ENCODE assay signal across 20 cellular contexts in the genomic region with DNA sequence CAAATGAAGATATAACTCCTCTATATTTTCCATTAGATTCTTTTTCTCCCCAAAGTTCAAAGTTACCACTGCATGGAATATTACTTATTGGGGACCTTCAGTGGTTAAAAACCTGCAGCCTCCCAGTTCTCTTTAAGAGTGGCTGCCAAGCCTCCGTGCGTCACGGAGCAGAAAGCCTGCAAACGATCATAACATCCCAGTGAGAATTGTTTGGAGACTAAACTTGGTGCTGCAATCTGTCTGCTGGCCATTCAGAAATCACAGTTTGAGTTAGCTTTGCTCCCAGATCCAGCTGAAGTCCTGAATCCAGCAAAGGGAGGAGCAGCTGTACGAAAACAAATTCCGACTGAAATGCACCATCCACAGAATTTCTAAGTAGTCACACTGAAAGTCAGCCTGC.
A peak's percentile ranks its signal among the peaks of the same experiment; 100 is the strongest.
DNase-seq lines count a peak whose midpoint lies in the region; ATAC-seq and TF ChIP-seq lines count a peak whose summit lies in the region.
"Had no signal": no experiment of that assay in that cellular context is flagged by ENCODE, and none has a peak within 500 bp of the region (broad histone marks: within the 10 kb centered on the region; RNA-seq: fewer than 3 reads in every experiment).

No MANE protein-coding gene starts in this region.

- TF ChIP-seq CTCF in gastroesophageal sphincter (IDR thresholded peaks at IDR 0.05), result no peak
- no peak for TF ChIP-seq CTCF in transverse colon (IDR thresholded peaks at IDR 0.05)
- TF ChIP-seq CTCF in MCF 10A (IDR thresholded peaks at IDR 0.05; ENCODE audit: unreplicated experiment), result no peak

- H3K9me3 Mint-ChIP-seq in MCF 10A (ENCODE audit: unreplicated experiment), result peaks cover 7% of the 10 kb centered on the region
- H3K9me3 Mint-ChIP-seq: activated CD4-positive, alpha-beta memory T cell treated with anti-CD3 and anti-CD28 coated beads, Interleukin-2, amount 10 ng/mL, durations not matched to agents 7 days and 5 days had no signal

- ATAC-seq in gastroesophageal sphincter (peak; percentile 83), HG03039 (IDR thresholded peaks at IDR 0.05; ENCODE audit: unreplicated experiment) (no peak), GM18873 (IDR thresholded peaks at IDR 0.05; ENCODE audit: low FRiP score, unreplicated experiment) (no peak)
- ATAC-seq: SK-N-SH treated with all-trans-retinoic acid at 6 μM for 48 hours had no signal

- in situ Hi-C loops in transverse colon (cut with MboI; ENCODE audit: low pct_ligation_motif_present in 1 of 4, low pct_unique_long_range_greater_than_20kb in 1 of 4, low sequenced_read_pairs in 3 of 4), result loop anchor here in 1 of 4 donors (25.0 kb wide), 1 partner anchor 511 kb away; the partner anchor contains the start of gene MPC1

- CTCF ChIA-PET in MCF 10A (lab: Yijun Ruan, JAX), result interaction anchor here (1.5 kb wide), 1 partner anchor 230 kb away, joined by 3 read pairs; no protein-coding TSS in a partner anchor

- intact Hi-C loops in transverse colon (cut with DNase I; ENCODE audit: low total_unique reads) (loop anchor here (2.0 kb wide), 1 partner anchor 130 kb away; no protein-coding TSS in a partner anchor), MCF 10A (cut with micrococcal nuclease) (no loop called here)

- DNase-seq in brain pericyte (ENCODE audit: low read depth, low spot score), result peak; percentile 45
- peak; percentile 50 for DNase-seq in transverse colon
- no peak for DNase-seq in MCF 10A (ENCODE audit: unreplicated experiment)
- DNase-seq in COLO668 (lab: John Stamatoyannopoulos, UW; ENCODE audit: unreplicated experiment), result no peak
- DNase-seq: activated CD4-positive, alpha-beta memory T cell treated with anti-CD3 and anti-CD28 coated beads, Interleukin-2, amount 10 ng/mL, durations not matched to agents 7 days and 5 days; DMS79 treated with DMSO at 0.1 percent for 48 hours; midbrain; NCI-H1417 treated with DMSO at 0.1 percent for 48 hours; NCI-H345; stimulated activated CD4-positive, alpha-beta T cell treated with anti-CD3 and anti-CD28 coated beads, Interleukin-1b, Interleukin-23, amount 100 ng/mL, for 48 hours; upper lobe of left lung had no signal

- no peaks in the 10 kb centered on the region for H3K27me3 ChIP-seq in gastroesophageal sphincter
- no peaks in the 10 kb centered on the region for H3K27me3 ChIP-seq in muscle layer of duodenum (ENCODE audit: low read depth, low read length)
- no peaks in the 10 kb centered on the region for H3K27me3 ChIP-seq in transverse colon
- H3K27me3 ChIP-seq: ascending aorta, upper lobe of left lung had no signal

- H3K36me3 ChIP-seq in gastroesophageal sphincter, result no peaks in the 10 kb centered on the region
- H3K36me3 ChIP-seq in muscle layer of duodenum (ENCODE audit: control insufficient read depth in 1 of 2, insufficient read depth in 2 of 2, low read length in 2 of 2), result no peaks in the 10 kb centered on the region
- H3K36me3 ChIP-seq in transverse colon, result no peaks in the 10 kb centered on the region
- H3K36me3 ChIP-seq: ascending aorta, prostate gland, upper lobe of left lung had no signal

- WGBS in gastroesophageal sphincter (ENCODE audit: low coverage in 1 of 2), 2 donors, result 0 to 3% methylated on average over 5 to 6 of the region's 6 CpGs
- 9 to 26% methylated on average over 4 to 6 of the region's 6 CpGs for WGBS in transverse colon (ENCODE audit: low coverage in 1 of 2), 2 donors

- no peak overlapping the region for H3K27ac Mint-ChIP-seq in MCF 10A (ENCODE audit: low read depth, unreplicated experiment)
- H3K27ac Mint-ChIP-seq: activated CD4-positive, alpha-beta memory T cell treated with anti-CD3 and anti-CD28 coated beads, Interleukin-2, amount 10 ng/mL, durations not matched to agents 7 days and 5 days; CD14-positive monocyte; IgD-negative memory B cell had no signal

- H3K27ac ChIP-seq in gastroesophageal sphincter (peak overlapping the region; percentile 69 to 80 (median 71)), muscle layer of duodenum (ENCODE audit: low read length) (peak overlapping the region; percentile 16), transverse colon (peak overlapping the region; percentile 58 to 84 (median 80))
- H3K27ac ChIP-seq: ascending aorta, prostate gland, upper lobe of left lung had no signal

- H3K4me1 Mint-ChIP-seq in MCF 10A (ENCODE audit: insufficient read depth, unreplicated experiment), result peaks cover 6% of the 10 kb centered on the region
- H3K4me1 Mint-ChIP-seq: activated CD4-positive, alpha-beta memory T cell treated with anti-CD3 and anti-CD28 coated beads, Interleukin-2, amount 10 ng/mL, durations not matched to agents 7 days and 5 days; CD14-positive monocyte; IgD-negative memory B cell had no signal

- H3K4me3 ChIP-seq in gastroesophageal sphincter (peak overlapping the region; percentile 10 to 22), muscle layer of duodenum (ENCODE audit: low read depth in 1 of 2, low read length in 2 of 2) (peak overlapping the region in 1 of 2 donors; percentile 5), transverse colon (no peak overlapping the region)
- H3K4me3 ChIP-seq: ascending aorta, prostate gland, upper lobe of left lung had no signal

- H3K9me3 ChIP-seq in gastroesophageal sphincter (no peaks in the 10 kb centered on the region), muscle layer of duodenum (ENCODE audit: control insufficient read depth in 1 of 2, low read length in 2 of 2) (no peaks in the 10 kb centered on the region), transverse colon (no peaks in the 10 kb centered on the region)
- H3K9me3 ChIP-seq: ascending aorta, prostate gland, upper lobe of left lung had no signal

- TF ChIP-seq POLR2A in gastroesophageal sphincter (IDR thresholded peaks at IDR 0.05) (no peak), transverse colon (IDR thresholded peaks at IDR 0.05) (no peak)

- POLR2A ChIA-PET in MCF 10A (lab: Yijun Ruan, JAX), result interaction anchor here (0.6 kb wide), 1 partner anchor 156 kb away, joined by 4 read pairs; no protein-coding TSS in a partner anchor

- no peak overlapping the region for H3K4me3 Mint-ChIP-seq in MCF 10A (ENCODE audit: unreplicated experiment)
- H3K4me3 Mint-ChIP-seq: activated CD4-positive, alpha-beta memory T cell treated with anti-CD3 and anti-CD28 coated beads, Interleukin-2, amount 10 ng/mL, durations not matched to agents 7 days and 5 days; CD14-positive monocyte; IgD-negative memory B cell had no signal

- BruUV-seq in MCF 10A (replicated peaks; lab: Mats Ljungman, UMichigan), result no TSS peak

- peaks cover 59% of the 10 kb centered on the region for H3K27me3 Mint-ChIP-seq in MCF 10A (ENCODE audit: insufficient read depth, unreplicated experiment)

- H3K4me1 ChIP-seq in gastroesophageal sphincter (peaks cover 0 to 32% (median 7%) of the 10 kb centered on the region in 3 donors), muscle layer of duodenum (ENCODE audit: control insufficient read depth in 1 of 2, insufficient read depth in 2 of 2, low read length in 2 of 2) (peaks cover 0 to 34% of the 10 kb centered on the region in 2 donors), transverse colon (peaks cover 0 to 21% (median 3%) of the 10 kb centered on the region in 4 donors)
- H3K4me1 ChIP-seq: ascending aorta, prostate gland, upper lobe of left lung had no signal

- H3K36me3 Mint-ChIP-seq in MCF 10A (ENCODE audit: insufficient read depth, unreplicated experiment), result no peaks in the 10 kb centered on the region
- H3K36me3 Mint-ChIP-seq: CD14-positive monocyte, IgD-negative memory B cell had no signal

- TF ChIP-seq EP300 in gastroesophageal sphincter (IDR thresholded peaks at IDR 0.05), result no peak
- TF ChIP-seq EP300 in transverse colon (IDR thresholded peaks at IDR 0.05; ENCODE audit: low read depth), result peak; percentile 61

Comparison
In these comparisons a context has a peak if more than half of its experiments do, and no peak if none do; other contexts are left out.
1. DNase-seq: peak in brain pericyte (single experiment) and transverse colon (single experiment); none in MCF 10A (single experiment) and COLO668 (single experiment).
2. H3K27ac ChIP-seq: peak in every context shown above with its lines; median percentile 80 in transverse colon; 71 in gastroesophageal sphincter; 16 in muscle layer of duodenum.
3. H3K4me3 ChIP-seq: peak in gastroesophageal sphincter (2 of 2); none in transverse colon (0 of 4).